Comparison of ENCODE assay signal across 8 cellular contexts in genomic region chr11:86743223-86744118, GRCh38. TPM values are rescaled to one million over a fixed set of nuclear protein-coding genes. Genes with fewer than 3 reads are reported as not detected.
A peak's percentile ranks its signal among the peaks of the same experiment; 100 is the strongest.
DNase-seq lines count a peak whose midpoint lies in the region; FAIRE-seq and TF ChIP-seq lines count a peak whose summit lies in the region.

No MANE protein-coding gene starts in this region.

- intact Hi-C loops in endothelial cell of umbilical vein (cut with micrococcal nuclease) (loop anchor here (1.0 to 5.0 kb wide), 4 partner anchors 53 to 151 kb away; no protein-coding TSS in a partner anchor), posterior cingulate gyrus (cut with DNase I) (no loop called here)

- FAIRE-seq in A204.1 (lab: Jason Lieb, UNC), result peak; percentile 98
- peak; percentile 45 for FAIRE-seq in H54 (lab: Jason Lieb, UNC)
- peak; percentile 91 for FAIRE-seq in endothelial cell of umbilical vein (lab: Jason Lieb, UNC)

- peaks cover 47% of the 10 kb centered on the region for H3F3A ChIP-seq in SK-N-SH (replicated peaks; ENCODE audit: insufficient read depth)

- DNase-seq in H54 (ENCODE audit: insufficient read length, low spot score), result no peak
- no peak for DNase-seq in SK-N-SH
- peak; percentile 90 for DNase-seq in endothelial cell of umbilical vein (ENCODE audit: low read depth, low spot score)
- peak in 6 of 10 donors; percentile 24 to 83 (median 41) for DNase-seq in posterior cingulate gyrus
- no peak for DNase-seq in NCI-H1694 (lab: John Stamatoyannopoulos, UW)
- no peak for DNase-seq in GF-D8 (lab: John Stamatoyannopoulos, UW)
- no peak for DNase-seq in pons (ENCODE audit: low spot score)

- H3K4me3 ChIP-seq in SK-N-SH (ENCODE audit: low read depth in 2 of 2, low read length in 1 of 2), result no peak overlapping the region
- H3K4me3 ChIP-seq in endothelial cell of umbilical vein (replicated peaks in 1 of 3; ENCODE audit: insufficient read depth in 1 of 3, low read depth in 1 of 3, low read length in 3 of 3), result no peak overlapping the region

- H4K20me1 ChIP-seq in SK-N-SH (ENCODE audit: insufficient read depth), result no peaks in the 10 kb centered on the region
- no peaks in the 10 kb centered on the region for H4K20me1 ChIP-seq in endothelial cell of umbilical vein (replicated peaks; ENCODE audit: control insufficient read depth, extremely low read depth, insufficient read depth, low read length)

- H3K9me2 ChIP-seq in SK-N-SH, result no peaks in the 10 kb centered on the region

- H3K9me1 ChIP-seq in endothelial cell of umbilical vein (replicated peaks; ENCODE audit: control insufficient read depth, extremely low read depth, insufficient read depth, low read length), result no peaks in the 10 kb centered on the region

- no peak for TF ChIP-seq POLR2A in H54 (IDR thresholded peaks at IDR 0.05; ENCODE audit: low read depth, low read length)
- TF ChIP-seq POLR2A in endothelial cell of umbilical vein (IDR thresholded peaks at IDR 0.05; ENCODE audit: low read depth, low read length), result no peak

- no peak for TF ChIP-seq CTCF in SK-N-SH (IDR thresholded peaks at IDR 0.05)
- TF ChIP-seq CTCF in endothelial cell of umbilical vein (IDR thresholded peaks at IDR 0.05; ENCODE audit: extremely low read depth in 1 of 2, insufficient read depth in 1 of 2, low read depth in 1 of 2, low read length in 2 of 2), result no peak

- no peaks in the 10 kb centered on the region for H3K9me3 ChIP-seq in SK-N-SH
- no peaks in the 10 kb centered on the region for H3K9me3 ChIP-seq in endothelial cell of umbilical vein (replicated peaks; ENCODE audit: control insufficient read depth, insufficient read depth, low read length)

- no peak for TF ChIP-seq RAD21 in SK-N-SH (IDR thresholded peaks at IDR 0.05; ENCODE audit: low read length)

- H3K27me3 ChIP-seq in SK-N-SH (ENCODE audit: insufficient read depth), result no peaks in the 10 kb centered on the region
- no peaks in the 10 kb centered on the region for H3K27me3 ChIP-seq in endothelial cell of umbilical vein (ENCODE audit: control insufficient read depth in 2 of 2, insufficient read depth in 2 of 2, low read length in 2 of 2)

- peak overlapping the region; percentile 71 for H3K9ac ChIP-seq in SK-N-SH
- peak overlapping the region; percentile 90 for H3K9ac ChIP-seq in endothelial cell of umbilical vein (replicated peaks; ENCODE audit: extremely low read depth, insufficient read depth, low read length)

- 22% methylated on average over 7 of the region's 7 CpGs for WGBS in SK-N-SH (ENCODE audit: low lambda C conversion rate)

- CTCF ChIA-PET in SK-N-SH (lab: Yijun Ruan, JAX) (no interaction called here), endothelial cell of umbilical vein (lab: Charles Lee) (no interaction called here)

- H3K4me1 ChIP-seq in SK-N-SH (ENCODE audit: control insufficient read depth in 1 of 2, insufficient read depth in 2 of 2, low read depth in 1 of 2, low read length in 1 of 2) (peaks cover 20 to 61% of the 10 kb centered on the region in 2 experiments), endothelial cell of umbilical vein (ENCODE audit: control insufficient read depth, extremely low read depth, insufficient read depth, low read length) (peaks cover 53% of the 10 kb centered on the region)

- H3K36me3 ChIP-seq in SK-N-SH (replicated peaks in 1 of 2; ENCODE audit: control insufficient read depth in 1 of 2, insufficient read depth in 2 of 2, low read length in 1 of 2) (no peaks in the 10 kb centered on the region), endothelial cell of umbilical vein (ENCODE audit: control insufficient read depth in 2 of 2, extremely low read depth in 1 of 2, insufficient read depth in 2 of 2, low read length in 2 of 2) (no peaks in the 10 kb centered on the region)

- peak overlapping the region; percentile 56 for H3K4me2 ChIP-seq in SK-N-SH
- H3K4me2 ChIP-seq in endothelial cell of umbilical vein (ENCODE audit: insufficient read depth, low read length), result peak overlapping the region; percentile 63

- dilution Hi-C loops in endothelial cell of umbilical vein (cut with MboI; ENCODE audit: extremely low pct_ligation_motif_present, low sequenced_read_pairs), result no loop called here

- H2AFZ ChIP-seq in SK-N-SH (ENCODE audit: low read depth) (no peak overlapping the region), endothelial cell of umbilical vein (ENCODE audit: low read depth, low read length) (no peak overlapping the region)

- peaks cover 6% of the 10 kb centered on the region; the same call in 1 of the 2 replicates for H3K79me2 ChIP-seq in SK-N-SH (ENCODE audit: insufficient read depth)
- no peaks in the 10 kb centered on the region for H3K79me2 ChIP-seq in endothelial cell of umbilical vein (ENCODE audit: control insufficient read depth, insufficient read depth, low read length)

- peak; percentile 57 to 94 for TF ChIP-seq EP300 in SK-N-SH (IDR thresholded peaks at IDR 0.05; ENCODE audit: borderline replicate concordance in 1 of 2, low read depth in 1 of 2, low read length in 1 of 2)

- BruUV-seq in endothelial cell of umbilical vein (replicated peaks; lab: Mats Ljungman, UMichigan), result TSS peak; percentile 7

- POLR2A ChIA-PET in SK-N-SH (lab: Yijun Ruan, JAX), result no interaction called here
- POLR2A ChIA-PET in endothelial cell of umbilical vein (lab: Charles Lee), result no interaction called here

- H3K27ac ChIP-seq in SK-N-SH (ENCODE audit: low read depth in 2 of 2, low read length in 1 of 2) (peak overlapping the region; percentile 92 to 100), endothelial cell of umbilical vein (ENCODE audit: insufficient read depth, low read depth, low read length) (peak overlapping the region; percentile 99)

TF ChIP-seq in SK-N-SH, 30 proteins besides CTCF, POLR2A, EP300 and RAD21 (continues in another document):
- TF ChIP-seq ELF1 (IDR thresholded peaks at IDR 0.05) (no peak), TCF12 (IDR thresholded peaks at IDR 0.05) (peak; percentile 90), JUND (IDR thresholded peaks at IDR 0.05) (peak; percentile 98), FOSL2 (IDR thresholded peaks at IDR 0.05; ENCODE audit: borderline replicate concordance, low read depth) (peak; percentile 99), GATA2 (CRISPR knock-in tag; IDR thresholded peaks at IDR 0.05) (no peak), FOXM1 (IDR thresholded peaks at IDR 0.05; ENCODE audit: low read depth) (peak; percentile 85), SIN3A (IDR thresholded peaks at IDR 0.05; ENCODE audit: borderline replicate concordance, low read depth, low read length) (peak; percentile 77; the same call in 1 of the 2 replicates), NRF1 (IDR thresholded peaks at IDR 0.05; ENCODE audit: low read depth, low read length) (no peak), YY1 (IDR thresholded peaks at IDR 0.05; ENCODE audit: low read depth) (no peak; the same call in 1 of the 2 replicates), RXRA (IDR thresholded peaks at IDR 0.05; ENCODE audit: borderline replicate concordance, low read depth) (peak; percentile 86), MXI1 (IDR thresholded peaks at IDR 0.05; ENCODE audit: low read depth, low read length) (no peak)

TF ChIP-seq in endothelial cell of umbilical vein, 7 proteins besides CTCF, POLR2A, EP300 and RAD21:
- TF ChIP-seq JUN (IDR thresholded peaks at IDR 0.05; ENCODE audit: borderline replicate concordance, insufficient read depth, insufficient read length, low read depth), result peak; percentile 92
- no peak for TF ChIP-seq GATA2 (IDR thresholded peaks at IDR 0.05; ENCODE audit: insufficient read depth, insufficient read length, low read depth, low read length)
- TF ChIP-seq EZH2 (IDR thresholded peaks at IDR 0.05; ENCODE audit: borderline replicate concordance, low read depth, low read length, severe bottlenecking), result no peak
- TF ChIP-seq FOS (IDR thresholded peaks at IDR 0.05; ENCODE audit: borderline replicate concordance, insufficient read depth, low read length), result peak; percentile 100
- TF ChIP-seq MYC (IDR thresholded peaks at IDR 0.05; ENCODE audit: low read depth, low read length), result no peak
- peak; percentile 70 for TF ChIP-seq POLR2AphosphoS5 (IDR thresholded peaks at IDR 0.05; ENCODE audit: insufficient read depth, low read depth, low read length)
- no peak for TF ChIP-seq MAX (IDR thresholded peaks at IDR 0.05; ENCODE audit: insufficient read depth, insufficient read length)

RNA-seq across cellular contexts. Expression of gene PRSS23, which starts 56.9 kb away (rescaled TPM):
- polyA plus RNA-seq in SK-N-SH (2012; rRNA removed), result 326 and 429 TPM in 2 replicates
- polyA plus RNA-seq in SK-N-SH (2012; cell fraction: cytosol; rRNA removed), result 346 and 361 TPM in 2 replicates
- polyA plus RNA-seq in SK-N-SH (2012; cell fraction: nucleus; rRNA removed), result 89.2 and 204 TPM in 2 replicates
- 240 and 278 TPM in 2 replicates for total RNA-seq in endothelial cell of umbilical vein
- 146 and 161 TPM in 2 replicates for polyA plus RNA-seq in endothelial cell of umbilical vein
- 203 and 208 TPM in 2 replicates for polyA plus RNA-seq in endothelial cell of umbilical vein (2011; cell fraction: cytosol; rRNA removed)
- 125 and 127 TPM in 2 replicates for polyA plus RNA-seq in endothelial cell of umbilical vein (2011; cell fraction: nucleus; rRNA removed)
- 434 and 459 TPM in 2 replicates for polyA plus RNA-seq in endothelial cell of umbilical vein (2012)
- 298 and 340 TPM in 2 replicates for polyA minus RNA-seq in endothelial cell of umbilical vein
- polyA minus RNA-seq in endothelial cell of umbilical vein (2011; cell fraction: cytosol; rRNA and poly(A)+ RNA removed), result 250 TPM
- polyA minus RNA-seq in endothelial cell of umbilical vein (2011; cell fraction: nucleus; rRNA and poly(A)+ RNA removed), result 104 and 133 TPM in 2 replicates

Comparison
In these comparisons a context has a peak if more than half of its experiments do, and no peak if none do; other contexts are left out.
1. DNase-seq: peak in endothelial cell of umbilical vein (single experiment) and posterior cingulate gyrus (6 of 10); none in H54 (single experiment), SK-N-SH (single experiment), NCI-H1694 (single experiment), GF-D8 (single experiment) and pons (single experiment).